In the genomic region with DNA sequence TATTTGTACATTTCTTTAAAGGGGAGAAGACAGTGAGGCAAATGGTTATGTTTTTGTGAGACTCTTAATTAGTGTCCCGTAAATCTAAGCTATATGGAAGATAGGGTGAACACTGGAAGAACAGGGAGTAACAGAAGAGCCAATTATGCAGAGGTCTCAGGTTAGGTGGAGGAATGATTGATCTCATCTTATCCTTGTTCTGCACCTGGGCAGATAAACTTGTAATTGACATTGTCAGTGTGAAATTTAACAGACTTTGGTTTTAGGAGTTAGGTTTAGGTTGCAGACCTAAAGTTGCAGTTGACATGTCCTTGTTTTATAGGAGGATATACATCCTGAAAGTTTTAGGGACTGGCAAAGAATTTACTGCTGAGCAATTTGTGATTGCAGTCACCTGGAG, we compare ENCODE assay signal across 27 cellular contexts. TPM values are rescaled to one million over a fixed set of nuclear protein-coding genes. Genes with fewer than 3 reads are reported as not detected.
DNase-seq lines count a peak whose midpoint lies in the region; ATAC-seq and TF ChIP-seq lines count a peak whose summit lies in the region.
"Had no signal": no experiment of that assay in that cellular context is flagged by ENCODE, and none has a peak within 500 bp of the region (broad histone marks: within the 10 kb centered on the region; RNA-seq: fewer than 3 reads in every experiment).

No MANE protein-coding gene starts in this region.

- no peak for ATAC-seq in activated CD8-positive, alpha-beta memory T cell treated with anti-CD3 and anti-CD28 coated beads, Interleukin-2, amount 10 ng/mL, durations not matched to agents 7 days and 5 days
- no peak for ATAC-seq in activated naive CD4-positive, alpha-beta T cell treated with anti-CD3 and anti-CD28 coated beads, Interleukin-2, amount 50 U/mL, for 72 hours
- ATAC-seq: esophagus mucosa, gastrocnemius medialis, right cardiac atrium had no signal

- peaks cover 26% of the 10 kb centered on the region for H3K36me3 Mint-ChIP-seq in activated CD8-positive, alpha-beta memory T cell treated with anti-CD3 and anti-CD28 coated beads, Interleukin-2, amount 10 ng/mL, durations not matched to agents 7 days and 5 days
- H3K36me3 Mint-ChIP-seq in activated naive CD4-positive, alpha-beta T cell treated with anti-CD3 and anti-CD28 coated beads, Interleukin-2, amount 50 U/mL, for 72 hours: peaks cover 22 to 52% of the 10 kb centered on the region in 2 donors
- no peaks in the 10 kb centered on the region for H3K36me3 Mint-ChIP-seq in nephron (ENCODE audit: low read depth)
- peaks cover 54% of the 10 kb centered on the region for H3K36me3 Mint-ChIP-seq in Calu3 (ENCODE audit: insufficient read depth, unreplicated experiment)

- CTCF ChIA-PET in activated CD8-positive, alpha-beta memory T cell treated with anti-CD3 and anti-CD28 coated beads, Interleukin-2, amount 10 ng/mL, durations not matched to agents 7 days and 5 days (lab: Charles Lee): interaction anchor here (1.6 to 13.8 kb wide), 4 partner anchors 12 to 49 kb away, joined by 6 to 176 read pairs (median 33); a partner anchor contains a TSS
- CTCF ChIA-PET in Calu3 (lab: Charles Lee): no interaction called here

- no peak overlapping the region for H3K4me3 Mint-ChIP-seq in activated CD8-positive, alpha-beta memory T cell treated with anti-CD3 and anti-CD28 coated beads, Interleukin-2, amount 10 ng/mL, durations not matched to agents 7 days and 5 days
- H3K4me3 Mint-ChIP-seq in nephron (peak overlapping the region; percentile 4 to 48 (median 41)), Calu3 (ENCODE audit: low read depth, unreplicated experiment) (no peak overlapping the region)
- H3K4me3 Mint-ChIP-seq: CD14-positive monocyte had no signal

- no peaks in the 10 kb centered on the region for H3K27me3 Mint-ChIP-seq in activated CD8-positive, alpha-beta memory T cell treated with anti-CD3 and anti-CD28 coated beads, Interleukin-2, amount 10 ng/mL, durations not matched to agents 7 days and 5 days
- H3K27me3 Mint-ChIP-seq in nephron (ENCODE audit: low read depth): peaks cover 5% of the 10 kb centered on the region
- no peaks in the 10 kb centered on the region for H3K27me3 Mint-ChIP-seq in Calu3 (ENCODE audit: unreplicated experiment)

- BruUV-seq in Calu3 (replicated peaks; lab: Mats Ljungman, UMichigan): no TSS peak

- H3K27ac Mint-ChIP-seq in activated CD8-positive, alpha-beta memory T cell treated with anti-CD3 and anti-CD28 coated beads, Interleukin-2, amount 10 ng/mL, durations not matched to agents 7 days and 5 days: peak overlapping the region; percentile 80
- H3K27ac Mint-ChIP-seq in activated naive CD4-positive, alpha-beta T cell treated with anti-CD3 and anti-CD28 coated beads, Interleukin-2, amount 50 U/mL, for 72 hours: peak overlapping the region; percentile 38 to 50
- H3K27ac Mint-ChIP-seq in nephron (no peak overlapping the region), Calu3 (ENCODE audit: unreplicated experiment) (no peak overlapping the region)

- peaks cover 68% of the 10 kb centered on the region for H3K4me1 Mint-ChIP-seq in activated CD8-positive, alpha-beta memory T cell treated with anti-CD3 and anti-CD28 coated beads, Interleukin-2, amount 10 ng/mL, durations not matched to agents 7 days and 5 days
- H3K4me1 Mint-ChIP-seq in nephron: peaks cover 25% of the 10 kb centered on the region
- H3K4me1 Mint-ChIP-seq in Calu3 (ENCODE audit: low read depth, unreplicated experiment): peaks cover 22% of the 10 kb centered on the region

- no peak for DNase-seq in activated CD8-positive, alpha-beta memory T cell treated with anti-CD3 and anti-CD28 coated beads, Interleukin-2, amount 10 ng/mL, durations not matched to agents 7 days and 5 days
- DNase-seq in activated CD8-positive, alpha-beta memory T cell treated with anti-CD3 and anti-CD28 coated beads, Interleukin-2, amount 50 U/mL, for 4 hours: no peak
- DNase-seq in HuH-7 (ENCODE audit: low spot score) (peak; percentile 2), NCI-H2081 treated with DMSO at 0.1 percent for 48 hours (lab: John Stamatoyannopoulos, UW) (no peak), Calu3 (no peak), hepatic stellate cell (ENCODE audit: low spot score) (no peak)
- DNase-seq in activated naive CD4-positive, alpha-beta T cell treated with anti-CD3 and anti-CD28 coated beads, Interleukin-2, amount 50 U/mL, for 72 hours (ENCODE audit: low spot score in 2 of 2): no peak
- DNase-seq: ACHN; cerebellar nuclear complex; DMS53; gastrocnemius medialis; IMR-90; mammary epithelial cell; MM.1S; NCI-H1436; NCI-H2171; NCI-H526; ovary; stimulated activated CD4-positive, alpha-beta T cell treated with anti-CD3 and anti-CD28 coated beads, Interleukin-12 subunit alpha, Interleukin-12 subunit beta, amount 100 ng/mL, for 4 hours; SW 1271 had no signal

- intact Hi-C loops in Calu3 (cut with micrococcal nuclease; ENCODE audit: unreplicated experiment): no loop called here

- TF ChIP-seq CTCF in nephron (IDR thresholded peaks at IDR 0.05; ENCODE audit: unreplicated experiment in 3 of 3) (no peak), Calu3 (IDR thresholded peaks at IDR 0.05; ENCODE audit: unreplicated experiment) (no peak)

- H3K9me3 Mint-ChIP-seq in activated CD8-positive, alpha-beta memory T cell treated with anti-CD3 and anti-CD28 coated beads, Interleukin-2, amount 10 ng/mL, durations not matched to agents 7 days and 5 days (ENCODE audit: low read depth): no peaks in the 10 kb centered on the region
- H3K9me3 Mint-ChIP-seq in activated naive CD4-positive, alpha-beta T cell treated with anti-CD3 and anti-CD28 coated beads, Interleukin-2, amount 50 U/mL, for 72 hours: no peaks in the 10 kb centered on the region
- no peaks in the 10 kb centered on the region for H3K9me3 Mint-ChIP-seq in nephron
- H3K9me3 Mint-ChIP-seq in Calu3 (ENCODE audit: low read depth, unreplicated experiment): no peaks in the 10 kb centered on the region

RNA-seq across cellular contexts. Expression of a gene that starts 3.1 kb away (rescaled TPM):
- total RNA-seq in activated CD8-positive, alpha-beta memory T cell treated with anti-CD3 and anti-CD28 coated beads, Interleukin-2, amount 10 ng/mL, durations not matched to agents 7 days and 5 days: 100 to 1,000 TPM; 110 to 131 TPM
- 100 to 1,000 TPM in 1 of 2 donors, 10 to 100 TPM in 1; 75.8 to 139 TPM for total RNA-seq in activated naive CD4-positive, alpha-beta T cell treated with anti-CD3 and anti-CD28 coated beads, Interleukin-2, amount 50 U/mL, for 72 hours
- total RNA-seq in Calu3 (2022): 48.1 and 49.1 TPM in 2 replicates

RNA-seq across cellular contexts. Expression of a gene that starts 3.5 kb away (rescaled TPM):
- 10 to 100 TPM; 91.1 to 94.1 TPM for total RNA-seq in activated CD8-positive, alpha-beta memory T cell treated with anti-CD3 and anti-CD28 coated beads, Interleukin-2, amount 10 ng/mL, durations not matched to agents 7 days and 5 days
- 10 to 100 TPM; 52.3 to 74.1 TPM for total RNA-seq in activated naive CD4-positive, alpha-beta T cell treated with anti-CD3 and anti-CD28 coated beads, Interleukin-2, amount 50 U/mL, for 72 hours
- total RNA-seq in Calu3 (2022): 6.5 and 7.1 TPM in 2 replicates

RNA-seq across cellular contexts. Expression of a gene that starts 16.6 kb away (rescaled TPM):
- under 1 TPM in 1 of 2 experiments, not detected in 1; 0.64 TPM for total RNA-seq in activated CD8-positive, alpha-beta memory T cell treated with anti-CD3 and anti-CD28 coated beads, Interleukin-2, amount 10 ng/mL, durations not matched to agents 7 days and 5 days
- under 1 TPM; 0.18 to 0.86 TPM for total RNA-seq in activated naive CD4-positive, alpha-beta T cell treated with anti-CD3 and anti-CD28 coated beads, Interleukin-2, amount 50 U/mL, for 72 hours
- 0.14 and 0.27 TPM in 2 replicates for total RNA-seq in Calu3 (2022)
- total RNA-seq: H1, IMR-90, kidney epithelial cell, mammary epithelial cell, thoracic aorta had no signal

RNA-seq across cellular contexts. Expression of a gene that starts 36.4 kb away (rescaled TPM):
- 100 to 1,000 TPM; 114 to 132 TPM for total RNA-seq in activated CD8-positive, alpha-beta memory T cell treated with anti-CD3 and anti-CD28 coated beads, Interleukin-2, amount 10 ng/mL, durations not matched to agents 7 days and 5 days
- total RNA-seq in activated naive CD4-positive, alpha-beta T cell treated with anti-CD3 and anti-CD28 coated beads, Interleukin-2, amount 50 U/mL, for 72 hours: 100 to 1,000 TPM in 1 of 2 donors, 10 to 100 TPM in 1; 96.6 to 129 TPM
- 55.4 and 59.7 TPM in 2 replicates for total RNA-seq in Calu3 (2022)

RNA-seq across cellular contexts. Expression of a gene that starts 44.1 kb away (rescaled TPM):
- 10 to 100 TPM; 61.3 to 84.2 TPM for total RNA-seq in activated CD8-positive, alpha-beta memory T cell treated with anti-CD3 and anti-CD28 coated beads, Interleukin-2, amount 10 ng/mL, durations not matched to agents 7 days and 5 days
- total RNA-seq in activated naive CD4-positive, alpha-beta T cell treated with anti-CD3 and anti-CD28 coated beads, Interleukin-2, amount 50 U/mL, for 72 hours: 10 to 100 TPM; 56.1 to 72.0 TPM
- total RNA-seq in Calu3 (2022): 80.2 and 81.7 TPM in 2 replicates

Comparison
In these comparisons a context has a peak if more than half of its experiments do, and no peak if none do; other contexts are left out.
1. H3K27ac Mint-ChIP-seq: peak in activated CD8-positive, alpha-beta memory T cell treated with anti-CD3 and anti-CD28 coated beads, Interleukin-2, amount 10 ng/mL, durations not matched to agents 7 days and 5 days (single experiment) and activated naive CD4-positive, alpha-beta T cell treated with anti-CD3 and anti-CD28 coated beads, Interleukin-2, amount 50 U/mL, for 72 hours (2 of 2); none in nephron (0 of 3) and Calu3 (single experiment).
2. H3K4me3 Mint-ChIP-seq: peak in nephron (3 of 3); none in activated CD8-positive, alpha-beta memory T cell treated with anti-CD3 and anti-CD28 coated beads, Interleukin-2, amount 10 ng/mL, durations not matched to agents 7 days and 5 days (single experiment) and Calu3 (single experiment).